8 cellular contexts compared by ENCODE assay signal in genomic region chr4:159077702-159078495, GRCh38. TPM values are rescaled to one million over a fixed set of nuclear protein-coding genes. Genes with fewer than 3 reads are reported as not detected.
A peak's percentile ranks its signal among the peaks of the same experiment; 100 is the strongest.
DNase-seq lines count a peak whose midpoint lies in the region; ATAC-seq and TF ChIP-seq lines count a peak whose summit lies in the region.

No MANE protein-coding gene starts in this region.

- TF ChIP-seq POLR2A in tibial nerve (IDR thresholded peaks at IDR 0.05), result no peak

- TF ChIP-seq CTCF in GM13976 (IDR thresholded peaks at IDR 0.05; ENCODE audit: borderline replicate concordance, control extremely low read depth, extremely low read depth, insufficient read depth, missing control alignments) (no peak), SK-N-SH (IDR thresholded peaks at IDR 0.05) (no peak), PC-9 (conservative IDR thresholded peaks at IDR 0.05) (no peak), mesothelial cell of epicardium (IDR thresholded peaks at IDR 0.05; ENCODE audit: unreplicated experiment) (no peak), tibial nerve (IDR thresholded peaks at IDR 0.05) (no peak)

- H3K9me3 ChIP-seq in SK-N-SH (no peaks in the 10 kb centered on the region), PC-9 (ENCODE audit: insufficient read depth, low read depth) (no peaks in the 10 kb centered on the region), tibial nerve (no peaks in the 10 kb centered on the region)

- TF ChIP-seq EP300 in SK-N-SH (IDR thresholded peaks at IDR 0.05; ENCODE audit: borderline replicate concordance in 1 of 2, low read depth in 1 of 2, low read length in 1 of 2) (no peak), tibial nerve (IDR thresholded peaks at IDR 0.05) (no peak)

- POLR2A ChIA-PET in SK-N-SH (lab: Yijun Ruan, JAX), result no interaction called here
- POLR2A ChIA-PET in PC-9 (lab: Charles Lee; ENCODE audit: unreplicated experiment), result interaction anchor here (0.6 kb wide), 1 partner anchor 299 kb away, joined by 16 read pairs; no protein-coding TSS in a partner anchor

- H3K27ac Mint-ChIP-seq in mesothelial cell of epicardium, result no peak overlapping the region

- H3F3A ChIP-seq in SK-N-SH (replicated peaks; ENCODE audit: insufficient read depth), result peaks cover 6% of the 10 kb centered on the region
- H3F3A ChIP-seq in PC-9 (ENCODE audit: insufficient read depth, low read depth), result no peaks in the 10 kb centered on the region

- CTCF ChIA-PET in SK-N-SH (lab: Yijun Ruan, JAX) (no interaction called here), PC-9 (lab: Charles Lee) (no interaction called here)

- H3K27ac ChIP-seq in SK-N-SH (ENCODE audit: low read depth in 2 of 2, low read length in 1 of 2), result no peak overlapping the region
- no peak overlapping the region for H3K27ac ChIP-seq in PC-9
- no peak overlapping the region for H3K27ac ChIP-seq in tibial nerve

- intact Hi-C loops in PC-9 (cut with micrococcal nuclease; ENCODE audit: unreplicated experiment), result no loop called here

- no peaks in the 10 kb centered on the region for H3K36me3 ChIP-seq in SK-N-SH (replicated peaks in 1 of 2; ENCODE audit: control insufficient read depth in 1 of 2, insufficient read depth in 2 of 2, low read length in 1 of 2)
- no peaks in the 10 kb centered on the region for H3K36me3 ChIP-seq in PC-9 (ENCODE audit: low read depth)
- H3K36me3 ChIP-seq in tibial nerve, result no peaks in the 10 kb centered on the region

- no peaks in the 10 kb centered on the region for H3K27me3 Mint-ChIP-seq in mesothelial cell of epicardium (ENCODE audit: low read depth)

- in situ Hi-C loops in GM13976 (cut with MboI; ENCODE audit: low sequenced_read_pairs, unreplicated experiment), result no loop called here

- H4K20me1 ChIP-seq in SK-N-SH (ENCODE audit: insufficient read depth) (no peaks in the 10 kb centered on the region), PC-9 (ENCODE audit: insufficient read depth) (no peaks in the 10 kb centered on the region)

- H3K4me1 Mint-ChIP-seq in mesothelial cell of epicardium, result no peaks in the 10 kb centered on the region

- no TSS peak for BruUV-seq in PC-9 (replicated peaks; lab: Mats Ljungman, UMichigan)

- no peak overlapping the region for H3K9ac ChIP-seq in SK-N-SH

- H3K4me2 ChIP-seq in SK-N-SH (no peak overlapping the region), PC-9 (no peak overlapping the region)

- H3K4me3 ChIP-seq in SK-N-SH (ENCODE audit: low read depth in 2 of 2, low read length in 1 of 2) (no peak overlapping the region), PC-9 (no peak overlapping the region), tibial nerve (no peak overlapping the region)

- no peaks in the 10 kb centered on the region for H3K36me3 Mint-ChIP-seq in mesothelial cell of epicardium

- no peaks in the 10 kb centered on the region for H3K9me2 ChIP-seq in SK-N-SH
- H3K9me2 ChIP-seq in PC-9 (ENCODE audit: insufficient read depth), result no peaks in the 10 kb centered on the region

- H3K4me1 ChIP-seq in SK-N-SH (ENCODE audit: control insufficient read depth in 1 of 2, insufficient read depth in 2 of 2, low read depth in 1 of 2, low read length in 1 of 2) (peaks cover 0 to 10% of the 10 kb centered on the region in 2 experiments; a peak in 1 of 4 replicates), PC-9 (replicated peaks; ENCODE audit: insufficient read depth) (no peaks in the 10 kb centered on the region), tibial nerve (no peaks in the 10 kb centered on the region)

- no peak for TF ChIP-seq RAD21 in SK-N-SH (IDR thresholded peaks at IDR 0.05; ENCODE audit: low read length)

- no peak overlapping the region for H3K4me3 Mint-ChIP-seq in mesothelial cell of epicardium

- H3K79me2 ChIP-seq in SK-N-SH (ENCODE audit: insufficient read depth), result no peaks in the 10 kb centered on the region
- H3K79me2 ChIP-seq in PC-9 (ENCODE audit: low read depth), result no peaks in the 10 kb centered on the region

- H3K27me3 ChIP-seq in SK-N-SH (ENCODE audit: insufficient read depth) (no peaks in the 10 kb centered on the region), PC-9 (ENCODE audit: insufficient read depth, low read depth) (no peaks in the 10 kb centered on the region), tibial nerve (no peaks in the 10 kb centered on the region)

- H3K9me3 Mint-ChIP-seq in mesothelial cell of epicardium, result no peaks in the 10 kb centered on the region

- H2AFZ ChIP-seq in SK-N-SH (ENCODE audit: low read depth) (no peak overlapping the region), PC-9 (no peak overlapping the region)

- ATAC-seq in GM21515 (IDR thresholded peaks at IDR 0.05; ENCODE audit: unreplicated experiment), result peak; percentile 97

- DNase-seq in GM13976 (ENCODE audit: low spot score) (peak; percentile 82), HT-29 (ENCODE audit: low spot score) (peak; percentile 41), SK-N-SH (no peak), PC-9 (no peak), mesothelial cell of epicardium (ENCODE audit: low spot score in 2 of 2, unreplicated experiment in 2 of 2) (no peak), tibial nerve (ENCODE audit: low spot score in 2 of 2) (no peak)
- peak; percentile 22 for DNase-seq in central memory CD4-positive, alpha-beta T cell

- WGBS in SK-N-SH (ENCODE audit: low lambda C conversion rate), result 95% methylated on average over 6 of the region's 6 CpGs
- 61 to 62% methylated on average over 6 of the region's 6 CpGs for WGBS in tibial nerve, 2 donors

TF ChIP-seq in SK-N-SH, 30 proteins besides CTCF, POLR2A, EP300 and RAD21:
- TF ChIP-seq ZBTB33 (IDR thresholded peaks at IDR 0.05; ENCODE audit: borderline replicate concordance, low read depth) (no peak), POLR2AphosphoS5 (IDR thresholded peaks at IDR 0.05; ENCODE audit: low read depth, low read length) (no peak), RFX5 (IDR thresholded peaks at IDR 0.05; ENCODE audit: low read length) (no peak), NFIC (IDR thresholded peaks at IDR 0.05; ENCODE audit: borderline replicate concordance) (no peak; the same call in 1 of the 2 replicates)

RNA-seq across cellular contexts. Expression of gene RAPGEF2, which starts 25.0 kb away (rescaled TPM):
- 10.8 and 13.0 TPM in 2 replicates for total RNA-seq in HT-29 (2014; rRNA removed; shearing (Covaris generic))
- 19.2 and 25.0 TPM in 2 replicates for polyA plus RNA-seq in SK-N-SH (2012; rRNA removed)
- 15.8 and 19.7 TPM in 2 replicates for polyA plus RNA-seq in SK-N-SH (2012; cell fraction: cytosol; rRNA removed)
- 29.6 and 50.4 TPM in 2 replicates for polyA plus RNA-seq in SK-N-SH (2012; cell fraction: nucleus; rRNA removed)
- total RNA-seq in PC-9 (2021), result 26.2 and 29.8 TPM in 2 replicates
- 46.7 to 50.2 TPM (median 49.4 TPM) in 3 replicates for total RNA-seq in mesothelial cell of epicardium
- total RNA-seq in tibial nerve, result 10 to 100 TPM; 61.0 to 81.5 (median 69.5) TPM

Comparison
In these comparisons a context has a peak if more than half of its experiments do, and no peak if none do; other contexts are left out.
1. DNase-seq: peak in GM13976 (single experiment), HT-29 (single experiment) and central memory CD4-positive, alpha-beta T cell (single experiment); none in SK-N-SH (single experiment), PC-9 (0 of 2), mesothelial cell of epicardium (0 of 2) and tibial nerve (0 of 2).